18 cellular contexts compared by ENCODE assay signal in genomic region chr15:34160735-34161134, GRCh38.
"Had no signal": no experiment of that assay in that cellular context is flagged by ENCODE, and none has a peak within 500 bp of the region (broad histone marks: within the 10 kb centered on the region; RNA-seq: fewer than 3 reads in every experiment).

No MANE protein-coding gene starts in this region.

- H3K27me3 ChIP-seq: breast epithelium, esophagus squamous epithelium, heart right ventricle, sigmoid colon, spleen, transverse colon had no signal

- H3K9ac ChIP-seq: parathyroid adenoma had no signal

- DNase-seq: activated CD4-positive, alpha-beta T cell treated with anti-CD3 and anti-CD28 coated beads, Interleukin-2, amount 10 ng/mL, durations not matched to agents 24 days and 14 days; activated CD8-positive, alpha-beta T cell treated with anti-CD3 and anti-CD28 coated beads, Interleukin-2, amount 10 ng/mL, durations not matched to agents 7 days and 5 days; activated naive CD4-positive, alpha-beta T cell treated with anti-CD3 and anti-CD28 coated beads, Interleukin-2, amount 50 U/mL, for 16 hours; activated T-cell treated with anti-CD3 and anti-CD28 coated beads, Interleukin-2, amount 50 U/mL, for 24 hours; cortex of kidney; effector CD4-positive, alpha-beta T cell; esophagus squamous epithelium; heart right ventricle; lower lobe of right lung; natural killer cell; sigmoid colon; spleen; stimulated activated CD8-positive, alpha-beta memory T cell treated with anti-CD3 and anti-CD28 coated beads, Interleukin-4, amount 100 ng/mL, for 48 hours; stimulated activated naive CD8-positive, alpha-beta T cell treated with anti-CD3 and anti-CD28 coated beads, Interleukin-15, Interleukin-2, amounts not matched to agents 100 U/mL and 50 U/mL, for 24 hours; T1000; transverse colon had no signal

- H3K4me3 Mint-ChIP-seq: activated CD4-positive, alpha-beta T cell treated with anti-CD3 and anti-CD28 coated beads, Interleukin-2, amount 10 ng/mL, durations not matched to agents 24 days and 14 days; activated CD8-positive, alpha-beta T cell treated with anti-CD3 and anti-CD28 coated beads, Interleukin-2, amount 10 ng/mL, durations not matched to agents 7 days and 5 days; activated T-cell treated with anti-CD3 and anti-CD28 coated beads, Interleukin-2, amount 50 U/mL, for 24 hours; natural killer cell had no signal

- H3K79me2 ChIP-seq: parathyroid adenoma had no signal

- H2AFZ ChIP-seq: parathyroid adenoma had no signal

- ATAC-seq: activated CD8-positive, alpha-beta T cell treated with anti-CD3 and anti-CD28 coated beads, Interleukin-2, amount 10 ng/mL, durations not matched to agents 7 days and 5 days; heart right ventricle; natural killer cell had no signal

- H3K4me3 ChIP-seq: breast epithelium, esophagus squamous epithelium, heart right ventricle, lower lobe of right lung, sigmoid colon, transverse colon had no signal

- H3K27me3 Mint-ChIP-seq: activated CD4-positive, alpha-beta T cell treated with anti-CD3 and anti-CD28 coated beads, Interleukin-2, amount 10 ng/mL, durations not matched to agents 24 days and 14 days; activated T-cell treated with anti-CD3 and anti-CD28 coated beads, Interleukin-2, amount 50 U/mL, for 24 hours had no signal

- H3K4me1 ChIP-seq: breast epithelium, heart right ventricle, lower lobe of right lung, parathyroid adenoma, sigmoid colon, spleen, transverse colon had no signal

- H3K27ac Mint-ChIP-seq: activated CD4-positive, alpha-beta T cell treated with anti-CD3 and anti-CD28 coated beads, Interleukin-2, amount 10 ng/mL, durations not matched to agents 24 days and 14 days; activated CD8-positive, alpha-beta T cell treated with anti-CD3 and anti-CD28 coated beads, Interleukin-2, amount 10 ng/mL, durations not matched to agents 7 days and 5 days had no signal

- H3K36me3 ChIP-seq: breast epithelium, lower lobe of right lung had no signal

- H3K27ac ChIP-seq: breast epithelium, esophagus squamous epithelium, lower lobe of right lung, parathyroid adenoma, sigmoid colon, transverse colon had no signal
